ENCODE assay signal across 1 cellular context in genomic region chr18:50416832-50417231, GRCh38. TPM values are rescaled to one million over a fixed set of nuclear protein-coding genes. Genes with fewer than 3 reads are reported as not detected.
"Had no signal": no experiment of that assay in that cellular context is flagged by ENCODE, and none has a peak within 500 bp of the region (broad histone marks: within the 10 kb centered on the region; RNA-seq: fewer than 3 reads in every experiment).

No MANE protein-coding gene starts in this region.

RNA-seq across cellular contexts. Expression of gene SKA1, which starts 42.0 kb away (rescaled TPM):
- polyA plus RNA-seq: aorta had no signal
